In the genomic region with DNA sequence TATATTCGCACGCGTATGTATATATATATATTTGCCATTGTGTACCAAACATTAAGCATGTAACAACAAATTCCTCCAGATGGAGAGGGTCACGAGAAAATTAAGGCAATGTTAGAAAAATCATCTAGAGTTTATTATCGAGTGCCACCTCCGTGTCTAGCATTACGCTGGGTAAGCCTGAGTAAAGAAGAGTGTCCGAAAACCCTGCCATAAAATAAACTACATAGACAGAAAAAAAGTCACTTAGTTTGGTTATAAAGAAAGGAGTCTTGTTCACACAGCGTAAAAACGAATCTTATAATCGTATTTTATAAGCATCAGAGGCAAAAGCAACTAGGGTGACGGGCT, we compare ENCODE assay signal across 8 cellular contexts. TPM values are rescaled to one million over a fixed set of nuclear protein-coding genes. Genes with fewer than 3 reads are reported as not detected.
DNase-seq lines count a peak whose midpoint lies in the region; ATAC-seq, FAIRE-seq and TF ChIP-seq lines count a peak whose summit lies in the region.

No MANE protein-coding gene starts in this region.

- CTCF ChIA-PET in activated CD4-positive, alpha-beta memory T cell treated with anti-CD3 and anti-CD28 coated beads, Interleukin-2, amount 10 ng/mL, durations not matched to agents 7 days and 5 days (lab: Charles Lee) = interaction anchor here (0.9 to 8.3 kb wide), 6 partner anchors 11 to 302 kb away, joined by 3 to 98 read pairs (median 4); a partner anchor contains a TSS

- no peaks in the 10 kb centered on the region for H3K9me3 Mint-ChIP-seq in activated CD4-positive, alpha-beta memory T cell treated with anti-CD3 and anti-CD28 coated beads, Interleukin-2, amount 10 ng/mL, durations not matched to agents 7 days and 5 days

- H3K4me1 ChIP-seq in left ventricle myocardium inferior = peaks cover 59% of the 10 kb centered on the region
- H3K4me1 ChIP-seq in skeletal muscle tissue (ENCODE audit: control insufficient read depth in 3 of 3, insufficient read depth in 3 of 3, low read length in 3 of 3) = peaks cover 3 to 14% (median 11%) of the 10 kb centered on the region in 3 donors

- no peaks in the 10 kb centered on the region for H3K27me3 ChIP-seq in H7 (ENCODE audit: control insufficient read depth, insufficient read depth, low read length)
- H3K27me3 ChIP-seq in left ventricle myocardium inferior (ENCODE audit: low read depth) = no peaks in the 10 kb centered on the region
- H3K27me3 ChIP-seq in skeletal muscle tissue (ENCODE audit: control insufficient read depth in 3 of 3, insufficient read depth in 3 of 3, low read length in 3 of 3) = no peaks in the 10 kb centered on the region

- H3K4me1 Mint-ChIP-seq in activated CD4-positive, alpha-beta memory T cell treated with anti-CD3 and anti-CD28 coated beads, Interleukin-2, amount 10 ng/mL, durations not matched to agents 7 days and 5 days = peaks cover 37% of the 10 kb centered on the region

- ATAC-seq in HG03520 (IDR thresholded peaks at IDR 0.05; ENCODE audit: unreplicated experiment) = no peak

- peak overlapping the region; percentile 70 for H3K4me3 Mint-ChIP-seq in activated CD4-positive, alpha-beta memory T cell treated with anti-CD3 and anti-CD28 coated beads, Interleukin-2, amount 10 ng/mL, durations not matched to agents 7 days and 5 days

- peak overlapping the region; percentile 65 for H3K27ac Mint-ChIP-seq in activated CD4-positive, alpha-beta memory T cell treated with anti-CD3 and anti-CD28 coated beads, Interleukin-2, amount 10 ng/mL, durations not matched to agents 7 days and 5 days

- H3K9me3 ChIP-seq in left ventricle myocardium inferior (replicated peaks) (no peaks in the 10 kb centered on the region), skeletal muscle tissue (ENCODE audit: control insufficient read depth in 3 of 3, low read length in 3 of 3) (no peaks in the 10 kb centered on the region)

- no peaks in the 10 kb centered on the region for H3K36me3 ChIP-seq in H7 (replicated peaks; ENCODE audit: control insufficient read depth, insufficient read depth, low read length)
- no peaks in the 10 kb centered on the region for H3K36me3 ChIP-seq in left ventricle myocardium inferior
- no peaks in the 10 kb centered on the region for H3K36me3 ChIP-seq in skeletal muscle tissue (ENCODE audit: control insufficient read depth in 3 of 3, insufficient read depth in 3 of 3, low read length in 3 of 3)

- TF ChIP-seq CTCF in left ventricle myocardium inferior (IDR thresholded peaks at IDR 0.05; ENCODE audit: borderline replicate concordance) = no peak

- peak overlapping the region; percentile 92 for H3K27ac ChIP-seq in left ventricle myocardium inferior (replicated peaks)
- H3K27ac ChIP-seq in skeletal muscle tissue (ENCODE audit: low read depth, low read length) = peak overlapping the region; percentile 85

- no peak for FAIRE-seq in urothelium cell line (lab: Jason Lieb, UNC)

- intact Hi-C loops in left ventricle myocardium inferior (cut with micrococcal nuclease) = no loop called here

- no peaks in the 10 kb centered on the region for H3K27me3 Mint-ChIP-seq in activated CD4-positive, alpha-beta memory T cell treated with anti-CD3 and anti-CD28 coated beads, Interleukin-2, amount 10 ng/mL, durations not matched to agents 7 days and 5 days

- H3K4me3 ChIP-seq in H7 (ENCODE audit: insufficient read depth, low read depth, low read length) = peak overlapping the region; percentile 84
- H3K4me3 ChIP-seq in left ventricle myocardium inferior = peak overlapping the region; percentile 93
- peak overlapping the region; percentile 70 to 91 (median 85) for H3K4me3 ChIP-seq in skeletal muscle tissue (ENCODE audit: low read length in 3 of 3)

- H3K36me3 Mint-ChIP-seq in activated CD4-positive, alpha-beta memory T cell treated with anti-CD3 and anti-CD28 coated beads, Interleukin-2, amount 10 ng/mL, durations not matched to agents 7 days and 5 days (ENCODE audit: low read depth) = peaks cover 7% of the 10 kb centered on the region

- DNase-seq in H7 = no peak
- no peak for DNase-seq in activated CD4-positive, alpha-beta memory T cell treated with anti-CD3 and anti-CD28 coated beads, Interleukin-2, amount 10 ng/mL, durations not matched to agents 7 days and 5 days
- no peak for DNase-seq in left ventricle myocardium inferior
- DNase-seq in urothelium cell line (ENCODE audit: low spot score) = no peak
- no peak for DNase-seq in islet precursor cell
- DNase-seq in H4 (ENCODE audit: low spot score) = no peak

- POLR2A ChIA-PET in activated CD4-positive, alpha-beta memory T cell treated with anti-CD3 and anti-CD28 coated beads, Interleukin-2, amount 10 ng/mL, durations not matched to agents 7 days and 5 days (lab: Charles Lee) = interaction anchor here (0.6 to 6.3 kb wide), 8 partner anchors 9 to 303 kb away, joined by 3 to 47 read pairs (median 3); a partner anchor contains a TSS

- H3K9ac ChIP-seq in skeletal muscle tissue (ENCODE audit: low read depth in 1 of 3, low read length in 3 of 3) = peak overlapping the region; percentile 84 to 88 (median 88)

RNA-seq across cellular contexts. Expression of a gene that starts 0.6 kb away (rescaled TPM):
- 54.1 and 68.7 TPM in 2 replicates for total RNA-seq in H7 (2014; rRNA removed; shearing (Covaris generic))
- total RNA-seq in activated CD4-positive, alpha-beta memory T cell treated with anti-CD3 and anti-CD28 coated beads, Interleukin-2, amount 10 ng/mL, durations not matched to agents 7 days and 5 days = 10 to 100 TPM; 26.0 to 26.4 TPM
- 56.9 TPM for total RNA-seq in left ventricle myocardium inferior
- total RNA-seq in skeletal muscle tissue = 51.1 TPM
- total RNA-seq in H4 (2014; rRNA removed; shearing (Covaris generic)) = 29.9 and 36.2 TPM in 2 replicates
